Comparison of ENCODE assay signal across 8 cellular contexts in the genomic region with DNA sequence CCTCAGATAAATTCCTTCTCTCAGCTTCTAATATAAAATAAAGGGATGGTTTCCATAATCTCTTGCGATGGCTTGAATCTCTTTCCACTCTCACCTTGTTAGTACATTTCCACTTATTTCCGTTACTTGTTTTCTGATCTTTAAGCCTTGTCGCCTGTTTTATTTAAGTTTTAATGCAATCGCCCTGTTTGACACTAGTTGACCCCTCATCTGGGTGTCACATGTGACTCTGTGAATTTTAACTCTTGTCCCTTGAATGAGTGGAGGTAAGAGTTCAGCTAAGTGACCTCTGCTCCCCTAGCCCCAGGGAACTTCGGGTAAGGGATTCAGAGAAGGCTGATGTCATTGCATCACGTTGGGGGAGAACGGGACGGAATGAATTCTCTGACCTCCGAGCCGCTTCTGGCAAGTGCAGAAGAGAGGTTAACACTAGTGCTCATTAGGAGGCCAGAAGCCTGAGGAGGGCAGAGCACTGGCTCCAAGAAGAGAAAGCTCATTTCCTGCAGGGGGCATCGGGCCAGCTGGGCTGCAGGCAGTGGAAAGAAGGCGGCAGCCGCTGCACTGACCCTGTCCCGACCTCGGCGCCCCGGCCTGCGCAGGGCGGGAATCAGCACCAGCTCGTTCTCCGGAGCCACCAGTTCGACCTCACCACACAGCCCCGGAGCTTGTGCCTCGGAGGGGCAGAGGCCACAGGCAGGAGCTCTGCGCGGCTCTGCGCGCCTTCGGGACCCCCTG. TPM values are rescaled to one million over a fixed set of nuclear protein-coding genes. Genes with fewer than 3 reads are reported as not detected.
DNase-seq lines count a peak whose midpoint lies in the region; ATAC-seq, FAIRE-seq and TF ChIP-seq lines count a peak whose summit lies in the region.

No MANE protein-coding gene starts in this region.

- CTCF ChIA-PET in PC-9 (lab: Charles Lee) = interaction anchor here (0.6 to 1.5 kb wide), 2 partner anchors 78 to 211 kb away, joined by 4 read pairs; no protein-coding TSS in a partner anchor

- peak overlapping the region; percentile 87 for H3K4me2 ChIP-seq in PC-9

- peak; percentile 38; the same call in 1 of the 2 replicates for TF ChIP-seq CTCF in PC-9 (conservative IDR thresholded peaks at IDR 0.05)
- peak in 1 of 4 experiments; percentile 27 for TF ChIP-seq CTCF in sigmoid colon (IDR thresholded peaks at IDR 0.05)

- no peaks in the 10 kb centered on the region for H3K9me2 ChIP-seq in PC-9 (ENCODE audit: insufficient read depth)

- no TSS peak for BruUV-seq in PC-9 (replicated peaks; lab: Mats Ljungman, UMichigan)

- H2AFZ ChIP-seq in PC-9 = peak overlapping the region; percentile 76

- H3K4me1 ChIP-seq in PC-9 (replicated peaks; ENCODE audit: insufficient read depth) = peaks cover 8% of the 10 kb centered on the region
- H3K4me1 ChIP-seq in sigmoid colon = peaks cover 0 to 36% (median 32%) of the 10 kb centered on the region in 4 donors

- H3K9me3 ChIP-seq in PC-9 (ENCODE audit: insufficient read depth, low read depth) = no peaks in the 10 kb centered on the region
- no peaks in the 10 kb centered on the region for H3K9me3 ChIP-seq in iPS-18c (ENCODE audit: control insufficient read depth, insufficient read depth, low read length)
- no peaks in the 10 kb centered on the region for H3K9me3 ChIP-seq in sigmoid colon

- POLR2A ChIA-PET in PC-9 (lab: Charles Lee; ENCODE audit: unreplicated experiment) = interaction anchor here (0.6 to 0.7 kb wide), 3 partner anchors 99 to 298 kb away, joined by 3 read pairs; no protein-coding TSS in a partner anchor

- DNase-seq in DMS79 treated with DMSO at 0.1 percent for 48 hours (lab: John Stamatoyannopoulos, UW) = peak; percentile 43
- DNase-seq in PC-9 = peak; percentile 48
- DNase-seq in brain pericyte (ENCODE audit: low read depth, low spot score) = peak; percentile 15
- peak; percentile 86 for DNase-seq in sigmoid colon
- no peak for DNase-seq in HTR-8/SVneo (ENCODE audit: insufficient read length, low spot score)

- 3 to 8% methylated on average over 29 of the region's 29 CpGs for WGBS in sigmoid colon, 2 donors

- H3K27ac ChIP-seq in PC-9 (peak overlapping the region; percentile 79), sigmoid colon (peak overlapping the region; percentile 98 to 100 (median 98))

- no peak for TF ChIP-seq EP300 in sigmoid colon (IDR thresholded peaks at IDR 0.05)

- H3F3A ChIP-seq in PC-9 (ENCODE audit: insufficient read depth, low read depth) = peaks cover 13% of the 10 kb centered on the region; the same call in 1 of the 2 replicates

- no peaks in the 10 kb centered on the region for H3K79me2 ChIP-seq in PC-9 (ENCODE audit: low read depth)

- no peak for FAIRE-seq in HTR-8/SVneo (lab: Jason Lieb, UNC)

- H3K36me3 ChIP-seq in PC-9 (ENCODE audit: low read depth) = no peaks in the 10 kb centered on the region
- peaks cover 0 to 8% (median under 1%) of the 10 kb centered on the region in 4 donors for H3K36me3 ChIP-seq in sigmoid colon

- intact Hi-C loops in PC-9 (cut with micrococcal nuclease; ENCODE audit: unreplicated experiment) (no loop called here), sigmoid colon (cut with DNase I) (loop anchor here (2.0 to 5.0 kb wide), 3 partner anchors 15 to 157 kb away; partner anchors contain the start of genes FAM221B, GBA2, RGP1 and TMEM8B)

- H4K20me1 ChIP-seq in PC-9 (ENCODE audit: insufficient read depth) = no peaks in the 10 kb centered on the region

- H3K4me3 ChIP-seq in PC-9 (peak overlapping the region; percentile 66), iPS-18c (ENCODE audit: insufficient read depth, low read depth, low read length) (peak overlapping the region; percentile 94), sigmoid colon (peak overlapping the region; percentile 82 to 99 (median 98))

- ATAC-seq in GM19372 (IDR thresholded peaks at IDR 0.05; ENCODE audit: low read depth, unreplicated experiment) (peak; percentile 11), HG03457 (IDR thresholded peaks at IDR 0.05; ENCODE audit: unreplicated experiment) (peak; percentile 19)

- H3K27me3 ChIP-seq in PC-9 (ENCODE audit: insufficient read depth, low read depth) (no peaks in the 10 kb centered on the region), sigmoid colon (no peaks in the 10 kb centered on the region)

- TF ChIP-seq POLR2A in sigmoid colon (IDR thresholded peaks at IDR 0.05) = no peak

RNA-seq across cellular contexts. Expression of gene HINT2, which starts 0.6 kb away (rescaled TPM):
- 53.1 and 73.9 TPM in 2 replicates for total RNA-seq in PC-9 (2021)
- total RNA-seq in sigmoid colon = 10 to 100 TPM; 23.5 to 42.8 (median 36.2) TPM
- 100 to 1,000 TPM in 2 of 3 donors, 10 to 100 TPM in 1; 85.8 to 125 (median 112) TPM for polyA plus RNA-seq in sigmoid colon

RNA-seq across cellular contexts. Expression of gene SPAG8, which starts 2.2 kb away (rescaled TPM):
- total RNA-seq in PC-9 (2021) (0.48 and 1.0 TPM in 2 replicates), sigmoid colon (1 to 10 TPM; 1.4 to 2.8 (median 2.4) TPM)
- polyA plus RNA-seq in sigmoid colon = 1 to 10 TPM in 1 of 3 donors, not detected in 2; 1.1 TPM

RNA-seq across cellular contexts. Expression of gene FAM221B, which starts 14.3 kb away (rescaled TPM):
- total RNA-seq in PC-9 (2021) (not detected in 2 replicates), sigmoid colon (not detected)
- polyA plus RNA-seq in sigmoid colon = under 1 TPM in 1 of 3 donors, not detected in 2; 0.03 TPM

RNA-seq across cellular contexts. Expression of gene TMEM8B, which starts 14.8 kb away (rescaled TPM):
- total RNA-seq in PC-9 (2021) (6.3 and 6.4 TPM in 2 replicates), sigmoid colon (10 to 100 TPM in 1 of 4 donors, 1 to 10 TPM in 3; 6.4 to 12.5 (median 8.4) TPM)
- polyA plus RNA-seq in sigmoid colon = 1 to 10 TPM; 3.5 to 9.5 (median 4.2) TPM

RNA-seq across cellular contexts. Expression of gene NPR2, which starts 22.9 kb away (rescaled TPM):
- total RNA-seq in PC-9 (2021) (11.3 and 12.2 TPM in 2 replicates), sigmoid colon (10 to 100 TPM; 20.3 to 26.6 (median 24.4) TPM)
- polyA plus RNA-seq in sigmoid colon = 1 to 10 TPM in 1 of 3 donors, under 1 TPM in 2; 0.60 to 9.5 (median 0.69) TPM
